ENCODE assay signal across 11 cellular contexts in the genomic region with DNA sequence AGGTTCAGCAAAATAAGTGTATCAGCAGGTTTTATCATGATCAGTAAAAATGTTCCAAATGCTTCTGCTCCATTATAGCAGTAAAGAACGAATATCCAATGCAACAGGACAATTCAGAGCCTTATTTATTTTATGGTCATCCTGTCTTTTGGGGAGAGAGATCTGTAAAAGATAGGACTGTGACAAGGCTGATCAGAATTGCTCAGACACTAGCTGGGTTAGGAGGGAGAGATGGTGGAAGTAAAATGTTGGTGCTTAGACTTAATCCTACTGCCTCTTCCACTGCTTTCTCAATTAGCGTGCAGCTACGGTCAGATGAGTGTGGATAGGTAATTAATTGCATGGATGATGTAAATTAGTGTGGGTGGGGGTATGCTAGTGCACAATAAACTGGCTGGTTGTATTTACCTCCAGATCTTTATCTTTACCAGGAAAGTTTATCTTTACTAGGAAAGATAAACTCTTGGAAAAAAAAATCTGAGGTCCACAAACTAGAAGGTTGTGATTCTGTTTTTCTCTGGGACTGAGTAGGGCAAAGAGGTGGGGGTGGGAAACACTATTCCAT. TPM values are rescaled to one million over a fixed set of nuclear protein-coding genes. Genes with fewer than 3 reads are reported as not detected.
DNase-seq lines count a peak whose midpoint lies in the region; ATAC-seq and TF ChIP-seq lines count a peak whose summit lies in the region.
"Had no signal": no experiment of that assay in that cellular context is flagged by ENCODE, and none has a peak within 500 bp of the region (broad histone marks: within the 10 kb centered on the region; RNA-seq: fewer than 3 reads in every experiment).

No MANE protein-coding gene starts in this region.

- CTCF ChIA-PET in activated naive CD4-positive, alpha-beta T cell treated with anti-CD3 and anti-CD28 coated beads, Interleukin-2, amount 10 ng/mL, durations not matched to agents 7 days and 5 days (lab: Charles Lee) = interaction anchor here (1.1 to 2.9 kb wide), 4 partner anchors 9 to 542 kb away, joined by 3 to 19 read pairs (median 4); a partner anchor contains a TSS

- no peak overlapping the region for H2AFZ ChIP-seq in OCI-LY1 (ENCODE audit: low read length)

- no peak for TF ChIP-seq POLR2A in right lobe of liver (IDR thresholded peaks at IDR 0.05)

- no peaks in the 10 kb centered on the region for H3F3A ChIP-seq in OCI-LY1 (ENCODE audit: insufficient read depth, low read length)

- H3K79me2 ChIP-seq in OCI-LY1 (ENCODE audit: insufficient read depth, low read length) = peaks cover 6% of the 10 kb centered on the region; the same call in 1 of the 2 replicates

- DNase-seq in activated naive CD4-positive, alpha-beta T cell treated with anti-CD3 and anti-CD28 coated beads, Interleukin-2, amount 10 ng/mL, durations not matched to agents 7 days and 5 days = no peak
- no peak for DNase-seq in activated naive CD4-positive, alpha-beta T cell treated with Interleukin-2 at 50 U/mL for 16 hours
- DNase-seq in coronary artery (ENCODE audit: low spot score) (no peak), posterior vena cava (ENCODE audit: low spot score) (no peak), right lobe of liver (no peak), GDM1 (lab: John Stamatoyannopoulos, UW) (no peak)
- DNase-seq: C1 segment of cervical spinal cord, left colon had no signal

- peaks cover 7% of the 10 kb centered on the region for H3K27me3 Mint-ChIP-seq in activated naive CD4-positive, alpha-beta T cell treated with anti-CD3 and anti-CD28 coated beads, Interleukin-2, amount 10 ng/mL, durations not matched to agents 7 days and 5 days

- H3K27ac ChIP-seq in OCI-LY1 (ENCODE audit: low read depth, low read length, poor library complexity, severe bottlenecking) (no peak overlapping the region), coronary artery (no peak overlapping the region), right lobe of liver (no peak overlapping the region)

- H3K27ac Mint-ChIP-seq in activated naive CD4-positive, alpha-beta T cell treated with anti-CD3 and anti-CD28 coated beads, Interleukin-2, amount 10 ng/mL, durations not matched to agents 7 days and 5 days = no peak overlapping the region

- H3K9me3 ChIP-seq in OCI-LY1 (ENCODE audit: low read length) = no peaks in the 10 kb centered on the region
- H3K9me3 ChIP-seq in skeletal muscle satellite cell (replicated peaks; ENCODE audit: low read length) = no peaks in the 10 kb centered on the region
- no peaks in the 10 kb centered on the region for H3K9me3 ChIP-seq in right lobe of liver

- 67% methylated on average over 3 of the region's 3 CpGs for WGBS in right lobe of liver (ENCODE audit: insufficient coverage, low coverage, low lambda C conversion rate, missing lambda C conversion rate)

- TF ChIP-seq CTCF in OCI-LY1 (IDR thresholded peaks at IDR 0.05; ENCODE audit: low read length) (no peak), coronary artery (IDR thresholded peaks at IDR 0.05) (no peak), right lobe of liver (IDR thresholded peaks at IDR 0.05) (no peak)

- peak overlapping the region; percentile 78 for H3K4me2 ChIP-seq in OCI-LY1 (ENCODE audit: low read length)
- H3K4me2 ChIP-seq in skeletal muscle satellite cell (ENCODE audit: low read length) = peak overlapping the region; percentile 81

- H3K4me1 ChIP-seq in OCI-LY1 (ENCODE audit: insufficient read depth, low read length, severe bottlenecking) (peaks cover 25% of the 10 kb centered on the region), skeletal muscle satellite cell (ENCODE audit: control insufficient read depth, insufficient read depth, low read length) (peaks cover 13% of the 10 kb centered on the region), right lobe of liver (peaks cover 0 to 3% (median 0%) of the 10 kb centered on the region in 4 donors)

- H3K36me3 Mint-ChIP-seq in activated naive CD4-positive, alpha-beta T cell treated with anti-CD3 and anti-CD28 coated beads, Interleukin-2, amount 10 ng/mL, durations not matched to agents 7 days and 5 days = peaks cover 20% of the 10 kb centered on the region

- no peaks in the 10 kb centered on the region for H3K27me3 ChIP-seq in OCI-LY1 (ENCODE audit: insufficient read depth, low read length)
- no peaks in the 10 kb centered on the region for H3K27me3 ChIP-seq in skeletal muscle satellite cell (ENCODE audit: control insufficient read depth, insufficient read depth, low read length)
- no peaks in the 10 kb centered on the region for H3K27me3 ChIP-seq in right lobe of liver

- H3K9me2 ChIP-seq in OCI-LY1 (ENCODE audit: low read depth, low read length) = no peaks in the 10 kb centered on the region

- no peak for ATAC-seq in right lobe of liver
- ATAC-seq: left colon, Right ventricle myocardium inferior had no signal

- H3K9ac ChIP-seq in OCI-LY1 (ENCODE audit: low read length) = no peak overlapping the region
- no peak overlapping the region for H3K9ac ChIP-seq in skeletal muscle satellite cell (ENCODE audit: low read depth, low read length)

- H3K4me1 Mint-ChIP-seq in activated naive CD4-positive, alpha-beta T cell treated with anti-CD3 and anti-CD28 coated beads, Interleukin-2, amount 10 ng/mL, durations not matched to agents 7 days and 5 days = peaks cover 34% of the 10 kb centered on the region

- peak overlapping the region; percentile 7 for H3K4me3 Mint-ChIP-seq in activated naive CD4-positive, alpha-beta T cell treated with anti-CD3 and anti-CD28 coated beads, Interleukin-2, amount 10 ng/mL, durations not matched to agents 7 days and 5 days

- no peaks in the 10 kb centered on the region for H3K9me3 Mint-ChIP-seq in activated naive CD4-positive, alpha-beta T cell treated with anti-CD3 and anti-CD28 coated beads, Interleukin-2, amount 10 ng/mL, durations not matched to agents 7 days and 5 days

- H3K4me3 ChIP-seq in OCI-LY1 (ENCODE audit: low read depth, low read length, poor library complexity, severe bottlenecking) (peak overlapping the region; percentile 85), coronary artery (peak overlapping the region; percentile 82), skeletal muscle satellite cell (ENCODE audit: low read length) (peak overlapping the region; percentile 84), right lobe of liver (no peak overlapping the region)

- H4K20me1 ChIP-seq in OCI-LY1 (ENCODE audit: insufficient read depth, low read length) = no peaks in the 10 kb centered on the region

- H3K36me3 ChIP-seq in OCI-LY1 (ENCODE audit: insufficient read depth, low read length) = no peaks in the 10 kb centered on the region
- peaks cover 5% of the 10 kb centered on the region for H3K36me3 ChIP-seq in skeletal muscle satellite cell (ENCODE audit: insufficient read depth, low read length)
- H3K36me3 ChIP-seq in right lobe of liver = no peaks in the 10 kb centered on the region

- intact Hi-C loops in posterior vena cava (cut with DNase I) (no loop called here), right lobe of liver (cut with DNase I) (no loop called here)

RNA-seq across cellular contexts. Expression of a gene that starts 2.2 kb away (rescaled TPM):
- 212 and 295 TPM in 2 replicates for total RNA-seq in skeletal muscle satellite cell (2012; rRNA removed)
- 100 to 1,000 TPM; 202 to 230 TPM for total RNA-seq in posterior vena cava
- 10 to 100 TPM; 33.6 to 69.3 (median 47.5) TPM for total RNA-seq in right lobe of liver

Comparison
In these comparisons a context has a peak if more than half of its experiments do, and no peak if none do; other contexts are left out.
1. H3K4me3 ChIP-seq: peak in OCI-LY1 (single experiment), coronary artery (single experiment) and skeletal muscle satellite cell (single experiment); none in right lobe of liver (0 of 3).